In the genomic region with DNA sequence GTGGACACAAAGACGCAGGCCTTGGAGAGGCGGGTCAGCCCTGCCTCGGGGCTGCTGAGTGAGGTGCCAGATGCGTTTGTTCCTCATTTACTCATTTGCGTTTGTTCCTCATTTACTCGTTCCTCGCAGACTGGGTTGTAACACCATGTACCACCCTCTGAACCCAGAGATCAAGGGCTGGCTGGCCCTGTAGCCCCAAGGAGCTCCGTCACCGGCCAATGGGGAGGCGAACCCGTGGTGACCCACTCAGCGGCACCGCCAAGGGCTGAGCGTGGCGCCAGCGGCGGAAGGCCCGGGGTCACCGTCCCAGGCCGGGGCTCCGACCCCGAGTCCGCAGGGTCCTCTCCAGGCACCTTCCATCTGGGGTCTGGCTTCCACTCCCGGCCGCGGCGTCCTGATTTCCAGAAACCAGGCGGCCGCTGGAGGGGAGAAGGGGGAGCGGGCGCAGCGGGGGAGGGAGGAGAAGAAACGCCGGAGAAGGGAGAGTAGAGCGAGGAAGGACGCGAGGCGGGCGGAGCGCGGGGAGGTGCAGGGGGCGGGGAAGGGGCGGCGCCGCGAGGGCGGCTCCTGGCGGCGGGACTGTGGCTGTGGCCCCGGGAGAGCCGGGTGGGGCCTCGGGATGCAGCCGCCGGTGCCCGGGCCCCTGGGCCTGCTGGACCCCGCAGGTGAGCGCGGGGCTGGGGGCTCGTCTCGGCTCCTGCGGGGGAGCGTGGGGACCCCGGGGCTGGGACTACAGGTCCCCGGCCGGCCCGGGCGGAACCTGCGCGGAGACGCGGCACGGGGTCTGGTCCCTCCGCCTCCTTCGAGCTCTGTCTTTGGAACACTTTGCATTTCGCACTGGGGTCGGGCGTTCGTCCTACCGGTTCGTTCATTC, we compare ENCODE assay signal across 1 cellular context.
A peak's percentile ranks its signal among the peaks of the same experiment; 100 is the strongest.
TF ChIP-seq lines count a peak whose summit lies in the region.

A gene (plus strand): TSS at position 576 of the 874 bp plus-strand sequence. CDS start 44 bp downstream, at position 620.

TF ChIP-seq in HEK293, 187 proteins besides CTCF, POLR2A, EP300 and RAD21 (continued from another document):
- TF ChIP-seq, protein P1, sequence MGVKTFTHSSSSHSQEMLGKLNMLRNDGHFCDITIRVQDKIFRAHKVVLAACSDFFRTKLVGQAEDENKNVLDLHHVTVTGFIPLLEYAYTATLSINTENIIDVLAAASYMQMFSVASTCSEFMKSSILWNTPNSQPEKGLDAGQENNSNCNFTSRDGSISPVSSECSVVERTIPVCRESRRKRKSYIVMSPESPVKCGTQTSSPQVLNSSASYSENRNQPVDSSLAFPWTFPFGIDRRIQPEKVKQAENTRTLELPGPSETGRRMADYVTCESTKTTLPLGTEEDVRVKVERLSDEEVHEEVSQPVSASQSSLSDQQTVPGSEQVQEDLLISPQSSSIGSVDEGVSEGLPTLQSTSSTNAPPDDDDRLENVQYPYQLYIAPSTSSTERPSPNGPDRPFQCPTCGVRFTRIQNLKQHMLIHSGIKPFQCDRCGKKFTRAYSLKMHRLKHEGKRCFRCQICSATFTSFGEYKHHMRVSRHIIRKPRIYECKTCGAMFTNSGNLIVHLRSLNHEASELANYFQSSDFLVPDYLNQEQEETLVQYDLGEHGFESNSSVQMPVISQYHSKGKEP (tag by site-specific recombination; IDR thresholded peaks at IDR 0.05), result no peak
- TF ChIP-seq ZNF10 (tag by site-specific recombination; IDR thresholded peaks at IDR 0.05), result no peak
- peak; percentile 77 for TF ChIP-seq KLF9 (tag by site-specific recombination; IDR thresholded peaks at IDR 0.05; ENCODE audit: low read depth)
- peak; percentile 76 for TF ChIP-seq SP3 (tag by site-specific recombination; IDR thresholded peaks at IDR 0.05)
- no peak for TF ChIP-seq YY2 (tag by site-specific recombination; IDR thresholded peaks at IDR 0.05)
- peak; percentile 83 for TF ChIP-seq ZSCAN30 (tag by site-specific recombination; IDR thresholded peaks at IDR 0.05)
- TF ChIP-seq TCF7L2 (IDR thresholded peaks at IDR 0.05; ENCODE audit: borderline replicate concordance, low read depth, low read length), result no peak
- peak; percentile 87 for TF ChIP-seq ZNF341 (tag by site-specific recombination; IDR thresholded peaks at IDR 0.05; ENCODE audit: low read depth)
- TF ChIP-seq KLF1 (tag by site-specific recombination; IDR thresholded peaks at IDR 0.05), result peak; percentile 32; the same call in 1 of the 2 replicates
- peak; percentile 54; the same call in 1 of the 2 replicates for TF ChIP-seq IKZF3 (tag by site-specific recombination; IDR thresholded peaks at IDR 0.05)
- TF ChIP-seq ZNF561 (tag by site-specific recombination; IDR thresholded peaks at IDR 0.05; ENCODE audit: borderline replicate concordance), result peak; percentile 67; the same call in 1 of the 2 replicates
- peak; percentile 67 for TF ChIP-seq SP2 (tag by site-specific recombination; IDR thresholded peaks at IDR 0.05)
- peak; percentile 28; the same call in 1 of the 2 replicates for TF ChIP-seq ZNF610 (tag by site-specific recombination; IDR thresholded peaks at IDR 0.05; ENCODE audit: borderline replicate concordance)
- TF ChIP-seq KLF10 (tag by site-specific recombination; IDR thresholded peaks at IDR 0.05), result peak; percentile 94
- TF ChIP-seq, protein P2, sequence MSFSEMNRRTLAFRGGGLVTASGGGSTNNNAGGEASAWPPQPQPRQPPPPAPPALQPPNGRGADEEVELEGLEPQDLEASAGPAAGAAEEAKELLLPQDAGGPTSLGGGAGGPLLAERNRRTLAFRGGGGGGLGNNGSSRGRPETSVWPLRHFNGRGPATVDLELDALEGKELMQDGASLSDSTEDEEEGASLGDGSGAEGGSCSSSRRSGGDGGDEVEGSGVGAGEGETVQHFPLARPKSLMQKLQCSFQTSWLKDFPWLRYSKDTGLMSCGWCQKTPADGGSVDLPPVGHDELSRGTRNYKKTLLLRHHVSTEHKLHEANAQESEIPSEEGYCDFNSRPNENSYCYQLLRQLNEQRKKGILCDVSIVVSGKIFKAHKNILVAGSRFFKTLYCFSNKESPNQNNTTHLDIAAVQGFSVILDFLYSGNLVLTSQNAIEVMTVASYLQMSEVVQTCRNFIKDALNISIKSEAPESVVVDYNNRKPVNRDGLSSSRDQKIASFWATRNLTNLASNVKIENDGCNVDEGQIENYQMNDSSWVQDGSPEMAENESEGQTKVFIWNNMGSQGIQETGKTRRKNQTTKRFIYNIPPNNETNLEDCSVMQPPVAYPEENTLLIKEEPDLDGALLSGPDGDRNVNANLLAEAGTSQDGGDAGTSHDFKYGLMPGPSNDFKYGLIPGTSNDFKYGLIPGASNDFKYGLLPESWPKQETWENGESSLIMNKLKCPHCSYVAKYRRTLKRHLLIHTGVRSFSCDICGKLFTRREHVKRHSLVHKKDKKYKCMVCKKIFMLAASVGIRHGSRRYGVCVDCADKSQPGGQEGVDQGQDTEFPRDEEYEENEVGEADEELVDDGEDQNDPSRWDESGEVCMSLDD (tag by site-specific recombination; IDR thresholded peaks at IDR 0.05), result no peak
- no peak for TF ChIP-seq ZNF776 (tag by site-specific recombination; IDR thresholded peaks at IDR 0.05; ENCODE audit: borderline replicate concordance)
- TF ChIP-seq, protein P3, sequence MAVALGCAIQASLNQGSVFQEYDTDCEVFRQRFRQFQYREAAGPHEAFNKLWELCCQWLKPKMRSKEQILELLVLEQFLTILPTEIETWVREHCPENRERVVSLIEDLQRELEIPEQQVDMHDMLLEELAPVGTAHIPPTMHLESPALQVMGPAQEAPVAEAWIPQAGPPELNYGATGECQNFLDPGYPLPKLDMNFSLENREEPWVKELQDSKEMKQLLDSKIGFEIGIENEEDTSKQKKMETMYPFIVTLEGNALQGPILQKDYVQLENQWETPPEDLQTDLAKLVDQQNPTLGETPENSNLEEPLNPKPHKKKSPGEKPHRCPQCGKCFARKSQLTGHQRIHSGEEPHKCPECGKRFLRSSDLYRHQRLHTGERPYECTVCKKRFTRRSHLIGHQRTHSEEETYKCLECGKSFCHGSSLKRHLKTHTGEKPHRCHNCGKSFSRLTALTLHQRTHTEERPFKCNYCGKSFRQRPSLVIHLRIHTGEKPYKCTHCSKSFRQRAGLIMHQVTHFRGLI (tag by site-specific recombination; IDR thresholded peaks at IDR 0.05), result no peak
- TF ChIP-seq ZBTB8A (tag by site-specific recombination; IDR thresholded peaks at IDR 0.05), result peak; percentile 56; the same call in 1 of the 2 replicates
- TF ChIP-seq GLIS1 (tag by site-specific recombination; IDR thresholded peaks at IDR 0.05), result peak; percentile 53; the same call in 1 of the 2 replicates
- peak; percentile 92 for TF ChIP-seq ZBTB20 (tag by site-specific recombination; IDR thresholded peaks at IDR 0.05)
